In genomic region chr5:139805545-139805944, GRCh38 we compare ENCODE assay signal across 29 cellular contexts. TPM values are rescaled to one million over a fixed set of nuclear protein-coding genes. Genes with fewer than 3 reads are reported as not detected.
"Had no signal": no experiment of that assay in that cellular context is flagged by ENCODE, and none has a peak within 500 bp of the region (broad histone marks: within the 10 kb centered on the region; RNA-seq: fewer than 3 reads in every experiment).

No MANE protein-coding gene starts in this region.

- H3K9me3 ChIP-seq: heart right ventricle, left lung, lower lobe of right lung, pancreas, prostate gland, sigmoid colon, spleen, testis, thyroid gland, transverse colon, upper lobe of left lung, vagina had no signal

- H3K27me3 ChIP-seq: pancreas, testis, thyroid gland, upper lobe of left lung, vagina had no signal

- H3K36me3 Mint-ChIP-seq: mesothelial cell of epicardium; natural killer cell treated with Interleukin-12 subunit alpha and Interleukin-12 subunit beta and Interleukin-15 and Interleukin-18, amount 100 ng/mL, for 72 hours had no signal

- H3K4me3 Mint-ChIP-seq: mesothelial cell of epicardium; naive B cell; natural killer cell treated with Interleukin-12 subunit alpha and Interleukin-12 subunit beta and Interleukin-15 and Interleukin-18, amount 100 ng/mL, for 72 hours; stimulated activated effector memory CD8-positive, alpha-beta T cell treated with anti-CD3 and anti-CD28 coated beads, Interleukin-12 subunit alpha, Interleukin-12 subunit beta, amount 100 ng/mL, for 72 hours; stimulated activated naive CD8-positive, alpha-beta T cell treated with anti-CD3 and anti-CD28 coated beads, Interleukin-15, Interleukin-2, amounts not matched to agents 100 ng/mL and 50 ng/mL, for 24 hours had no signal

- H3K27ac Mint-ChIP-seq: mesothelial cell of epicardium; natural killer cell treated with Interleukin-12 subunit alpha and Interleukin-12 subunit beta and Interleukin-15 and Interleukin-18, amount 100 ng/mL, for 72 hours; stimulated activated effector memory CD8-positive, alpha-beta T cell treated with anti-CD3 and anti-CD28 coated beads, Interleukin-12 subunit alpha, Interleukin-12 subunit beta, amount 100 ng/mL, for 72 hours; stimulated activated naive CD8-positive, alpha-beta T cell treated with anti-CD3 and anti-CD28 coated beads, Interleukin-15, Interleukin-2, amounts not matched to agents 100 ng/mL and 50 ng/mL, for 24 hours had no signal

- DNase-seq: heart right ventricle; islet precursor cell; kidney glomerular epithelial cell; left colon; left lung; lower lobe of right lung; mammary epithelial cell; mesenchymal stem cell; naive B cell; retina; sigmoid colon; small intestine; spleen; stimulated activated CD4-positive, alpha-beta T cell treated with anti-CD3 and anti-CD28 coated beads, Interleukin-4, amount 100 ng/mL, for 24 hours; stimulated activated naive CD4-positive, alpha-beta T cell; testis; thyroid gland; transverse colon; upper lobe of left lung had no signal

- H3K4me1 Mint-ChIP-seq: mesothelial cell of epicardium; naive B cell; stimulated activated effector memory CD8-positive, alpha-beta T cell treated with anti-CD3 and anti-CD28 coated beads, Interleukin-12 subunit alpha, Interleukin-12 subunit beta, amount 100 ng/mL, for 72 hours had no signal

- H3K9me3 Mint-ChIP-seq: mesothelial cell of epicardium; naive B cell; natural killer cell treated with Interleukin-12 subunit alpha and Interleukin-12 subunit beta and Interleukin-15 and Interleukin-18, amount 100 ng/mL, for 72 hours; stimulated activated effector memory CD8-positive, alpha-beta T cell treated with anti-CD3 and anti-CD28 coated beads, Interleukin-12 subunit alpha, Interleukin-12 subunit beta, amount 100 ng/mL, for 72 hours; stimulated activated naive CD8-positive, alpha-beta T cell treated with anti-CD3 and anti-CD28 coated beads, Interleukin-15, Interleukin-2, amounts not matched to agents 100 ng/mL and 50 ng/mL, for 24 hours had no signal

- ATAC-seq: heart right ventricle; left colon; left lung; lower lobe of right lung; natural killer cell treated with Interleukin-12 subunit alpha and Interleukin-12 subunit beta and Interleukin-15 and Interleukin-18, amount 100 ng/mL, for 72 hours; right cardiac atrium; stimulated activated effector memory CD8-positive, alpha-beta T cell treated with anti-CD3 and anti-CD28 coated beads, Interleukin-12 subunit alpha, Interleukin-12 subunit beta, amount 100 ng/mL, for 72 hours had no signal

- H3K27ac ChIP-seq: heart right ventricle, hepatocyte, left lung, lower lobe of right lung, pancreas, prostate gland, sigmoid colon, spleen, testis, thyroid gland, transverse colon, upper lobe of left lung, vagina had no signal

- H3K4me1 ChIP-seq: heart right ventricle, left lung, lower lobe of right lung, pancreas, prostate gland, sigmoid colon, spleen, testis, transverse colon, upper lobe of left lung, vagina had no signal

- H3K36me3 ChIP-seq: heart right ventricle, left lung, lower lobe of right lung, pancreas, prostate gland, sigmoid colon, spleen, thyroid gland, transverse colon, upper lobe of left lung, vagina had no signal

- H3K4me3 ChIP-seq: heart right ventricle, hepatocyte, left lung, lower lobe of right lung, pancreas, prostate gland, sigmoid colon, spleen, testis, thyroid gland, transverse colon, upper lobe of left lung, vagina had no signal

RNA-seq across cellular contexts. Expression of gene PSD2, which starts 9.9 kb away (rescaled TPM):
- total RNA-seq: hepatocyte; lower lobe of right lung; natural killer cell treated with Interleukin-12 subunit alpha and Interleukin-12 subunit beta and Interleukin-15 and Interleukin-18, amount 100 ng/mL, for 72 hours had no signal
- polyA plus RNA-seq: hepatocyte, liver, mammary epithelial cell had no signal
